ENCODE assay signal across 18 cellular contexts in the genomic region with DNA sequence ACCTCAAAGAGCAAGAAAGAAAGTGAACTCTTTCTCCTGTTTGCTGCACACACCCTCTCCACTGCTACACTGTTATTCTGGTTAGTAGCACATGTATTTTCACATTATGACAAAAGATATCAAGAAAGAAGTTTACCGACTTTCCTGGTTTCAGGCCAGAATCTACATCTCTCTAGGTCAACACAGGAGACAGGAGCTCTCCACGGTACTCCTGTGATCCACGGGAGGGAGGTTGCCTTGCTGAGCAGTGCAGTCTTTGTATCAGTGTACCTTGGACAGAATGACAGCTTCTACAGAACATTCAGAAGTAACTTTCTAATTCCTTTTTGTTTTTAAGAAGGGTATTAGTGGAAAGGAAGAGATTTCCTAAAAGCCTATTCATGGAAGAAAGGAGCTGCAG.
DNase-seq lines count a peak whose midpoint lies in the region; TF ChIP-seq lines count a peak whose summit lies in the region.
"Had no signal": no experiment of that assay in that cellular context is flagged by ENCODE, and none has a peak within 500 bp of the region (broad histone marks: within the 10 kb centered on the region; RNA-seq: fewer than 3 reads in every experiment).

No MANE protein-coding gene starts in this region.

- DNase-seq in GM13976 (ENCODE audit: low spot score) (no peak), SK-N-SH (no peak), choroid plexus epithelial cell (ENCODE audit: low read depth) (peak; percentile 29), left kidney (ENCODE audit: low read depth, low spot score) (peak; percentile 26), mucosa of gallbladder (ENCODE audit: low spot score) (no peak), MM.1S (no peak), GM19238 (ENCODE audit: insufficient read length, low spot score) (no peak), cerebellum (ENCODE audit: low spot score) (no peak)
- DNase-seq: Caco-2; CD8-positive, alpha-beta T cell; KBM-7; NCI-H2029 treated with DMSO at 0.1 percent for 48 hours; NCI-H510A; NCI-H69; SHP77 treated with DMSO at 0.1 percent for 48 hours; SW 1271; T-helper 17 cell had no signal

- no peaks in the 10 kb centered on the region for H3K36me3 ChIP-seq in SK-N-SH (replicated peaks in 1 of 2; ENCODE audit: control insufficient read depth in 1 of 2, insufficient read depth in 2 of 2, low read length in 1 of 2)
- H3K36me3 ChIP-seq in MM.1S (replicated peaks; ENCODE audit: insufficient read depth, low read length) = no peaks in the 10 kb centered on the region

- no peaks in the 10 kb centered on the region for H3K9me3 ChIP-seq in SK-N-SH
- no peaks in the 10 kb centered on the region for H3K9me3 ChIP-seq in MM.1S (replicated peaks; ENCODE audit: insufficient read depth, low read length)
- H3K9me3 ChIP-seq: Caco-2 had no signal

- H3K9me2 ChIP-seq in SK-N-SH (no peaks in the 10 kb centered on the region), MM.1S (replicated peaks; ENCODE audit: insufficient read depth, low read length) (no peaks in the 10 kb centered on the region)

- H3K4me1 ChIP-seq in SK-N-SH (ENCODE audit: control insufficient read depth in 1 of 2, insufficient read depth in 2 of 2, low read depth in 1 of 2, low read length in 1 of 2) = no peaks in the 10 kb centered on the region; a peak in 2 of 4 replicates
- no peaks in the 10 kb centered on the region for H3K4me1 ChIP-seq in MM.1S (ENCODE audit: low read length)
- H3K4me1 ChIP-seq: Caco-2 had no signal

- 56% methylated on average over 3 of the region's 3 CpGs for WGBS in SK-N-SH (ENCODE audit: low lambda C conversion rate)

- H3K27ac ChIP-seq in SK-N-SH (ENCODE audit: low read depth in 2 of 2, low read length in 1 of 2) = no peak overlapping the region
- no peak overlapping the region for H3K27ac ChIP-seq in MM.1S (ENCODE audit: low read length)
- H3K27ac ChIP-seq: C4-2B had no signal

- H4K20me1 ChIP-seq in SK-N-SH (ENCODE audit: insufficient read depth) = no peaks in the 10 kb centered on the region
- H4K20me1 ChIP-seq in MM.1S (ENCODE audit: insufficient read depth, low read length) = no peaks in the 10 kb centered on the region

- H3K27me3 ChIP-seq in SK-N-SH (ENCODE audit: insufficient read depth) (no peaks in the 10 kb centered on the region), MM.1S (replicated peaks; ENCODE audit: insufficient read depth, low read length) (no peaks in the 10 kb centered on the region)

- POLR2A ChIA-PET in SK-N-SH (lab: Yijun Ruan, JAX) = no interaction called here

- TF ChIP-seq RAD21 in SK-N-SH (IDR thresholded peaks at IDR 0.05; ENCODE audit: low read length) = no peak

- H3K9ac ChIP-seq in SK-N-SH (no peak overlapping the region), MM.1S (ENCODE audit: low read length) (no peak overlapping the region)

- in situ Hi-C loops in GM13976 (cut with MboI; ENCODE audit: low sequenced_read_pairs, unreplicated experiment) = no loop called here

- CTCF ChIA-PET in SK-N-SH (lab: Yijun Ruan, JAX) = interaction anchor here (0.6 to 1.9 kb wide), 3 partner anchors 16 to 239 kb away, joined by 3 to 6 read pairs (median 3); no protein-coding TSS in a partner anchor

- H2AFZ ChIP-seq in SK-N-SH (ENCODE audit: low read depth) (no peak overlapping the region), MM.1S (ENCODE audit: low read length) (no peak overlapping the region)

- H3F3A ChIP-seq in SK-N-SH (replicated peaks; ENCODE audit: insufficient read depth) (no peaks in the 10 kb centered on the region), MM.1S (ENCODE audit: insufficient read depth, low read length) (no peaks in the 10 kb centered on the region)

- no peaks in the 10 kb centered on the region for H3K79me2 ChIP-seq in SK-N-SH (ENCODE audit: insufficient read depth)
- H3K79me2 ChIP-seq in MM.1S (ENCODE audit: low read length) = no peaks in the 10 kb centered on the region

- TF ChIP-seq CTCF in GM13976 (IDR thresholded peaks at IDR 0.05; ENCODE audit: borderline replicate concordance, control extremely low read depth, extremely low read depth, insufficient read depth, missing control alignments) (peak; percentile 9), SK-N-SH (IDR thresholded peaks at IDR 0.05) (no peak), choroid plexus epithelial cell (conservative IDR thresholded peaks at IDR 0.05; ENCODE audit: low read depth, low read length) (no peak), MM.1S (IDR thresholded peaks at IDR 0.05; ENCODE audit: low read length) (no peak)

- H3K4me2 ChIP-seq in SK-N-SH (no peak overlapping the region), MM.1S (ENCODE audit: low read depth, low read length) (no peak overlapping the region)

- no peak for TF ChIP-seq EP300 in SK-N-SH (IDR thresholded peaks at IDR 0.05; ENCODE audit: borderline replicate concordance in 1 of 2, low read depth in 1 of 2, low read length in 1 of 2)

- no peak overlapping the region for H3K4me3 ChIP-seq in SK-N-SH (ENCODE audit: low read depth in 2 of 2, low read length in 1 of 2)
- H3K4me3 ChIP-seq in choroid plexus epithelial cell (ENCODE audit: low read depth, low read length) = no peak overlapping the region
- no peak overlapping the region for H3K4me3 ChIP-seq in MM.1S (ENCODE audit: low read length)

TF ChIP-seq in SK-N-SH, 30 proteins besides CTCF, POLR2A, EP300 and RAD21:
- TF ChIP-seq RCOR1 (IDR thresholded peaks at IDR 0.05; ENCODE audit: low read length) = no peak
- TF ChIP-seq, protein P1, sequence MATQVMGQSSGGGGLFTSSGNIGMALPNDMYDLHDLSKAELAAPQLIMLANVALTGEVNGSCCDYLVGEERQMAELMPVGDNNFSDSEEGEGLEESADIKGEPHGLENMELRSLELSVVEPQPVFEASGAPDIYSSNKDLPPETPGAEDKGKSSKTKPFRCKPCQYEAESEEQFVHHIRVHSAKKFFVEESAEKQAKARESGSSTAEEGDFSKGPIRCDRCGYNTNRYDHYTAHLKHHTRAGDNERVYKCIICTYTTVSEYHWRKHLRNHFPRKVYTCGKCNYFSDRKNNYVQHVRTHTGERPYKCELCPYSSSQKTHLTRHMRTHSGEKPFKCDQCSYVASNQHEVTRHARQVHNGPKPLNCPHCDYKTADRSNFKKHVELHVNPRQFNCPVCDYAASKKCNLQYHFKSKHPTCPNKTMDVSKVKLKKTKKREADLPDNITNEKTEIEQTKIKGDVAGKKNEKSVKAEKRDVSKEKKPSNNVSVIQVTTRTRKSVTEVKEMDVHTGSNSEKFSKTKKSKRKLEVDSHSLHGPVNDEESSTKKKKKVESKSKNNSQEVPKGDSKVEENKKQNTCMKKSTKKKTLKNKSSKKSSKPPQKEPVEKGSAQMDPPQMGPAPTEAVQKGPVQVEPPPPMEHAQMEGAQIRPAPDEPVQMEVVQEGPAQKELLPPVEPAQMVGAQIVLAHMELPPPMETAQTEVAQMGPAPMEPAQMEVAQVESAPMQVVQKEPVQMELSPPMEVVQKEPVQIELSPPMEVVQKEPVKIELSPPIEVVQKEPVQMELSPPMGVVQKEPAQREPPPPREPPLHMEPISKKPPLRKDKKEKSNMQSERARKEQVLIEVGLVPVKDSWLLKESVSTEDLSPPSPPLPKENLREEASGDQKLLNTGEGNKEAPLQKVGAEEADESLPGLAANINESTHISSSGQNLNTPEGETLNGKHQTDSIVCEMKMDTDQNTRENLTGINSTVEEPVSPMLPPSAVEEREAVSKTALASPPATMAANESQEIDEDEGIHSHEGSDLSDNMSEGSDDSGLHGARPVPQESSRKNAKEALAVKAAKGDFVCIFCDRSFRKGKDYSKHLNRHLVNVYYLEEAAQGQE (IDR thresholded peaks at IDR 0.05; ENCODE audit: low read depth, low read length) = peak; percentile 90
TF ChIP-seq in SK-N-SH: peak in this region for 1.

Comparison
In these comparisons a context has a peak if more than half of its experiments do, and no peak if none do; other contexts are left out.
1. DNase-seq: peak in choroid plexus epithelial cell (single experiment) and left kidney (single experiment); none in GM13976 (single experiment), SK-N-SH (single experiment), mucosa of gallbladder (single experiment), MM.1S (single experiment), GM19238 (single experiment) and cerebellum (single experiment).